Comparison of ENCODE assay signal across 11 cellular contexts in genomic region chr6:154754152-154754551, GRCh38. TPM values are rescaled to one million over a fixed set of nuclear protein-coding genes. Genes with fewer than 3 reads are reported as not detected.
DNase-seq lines count a peak whose midpoint lies in the region; ATAC-seq, FAIRE-seq and TF ChIP-seq lines count a peak whose summit lies in the region.
"Had no signal": no experiment of that assay in that cellular context is flagged by ENCODE, and none has a peak within 500 bp of the region (broad histone marks: within the 10 kb centered on the region; RNA-seq: fewer than 3 reads in every experiment).

No MANE protein-coding gene starts in this region.

- H3K9me3 ChIP-seq in GM12878 (replicated peaks; ENCODE audit: control insufficient read depth, insufficient read depth, low read length), result no peaks in the 10 kb centered on the region; the same call in 2 of the 3 replicates
- no peaks in the 10 kb centered on the region for H3K9me3 ChIP-seq in tibial artery
- H3K9me3 ChIP-seq in Karpas-422 (ENCODE audit: low read length), result no peaks in the 10 kb centered on the region
- no peaks in the 10 kb centered on the region for H3K9me3 ChIP-seq in sigmoid colon

- H3K4me1 Mint-ChIP-seq in activated naive CD4-positive, alpha-beta T cell treated with anti-CD3 and anti-CD28 coated beads for 36 hours (ENCODE audit: low read depth), result peaks cover 69% of the 10 kb centered on the region
- H3K4me1 Mint-ChIP-seq in immature natural killer cell, result peaks cover 79 to 89% of the 10 kb centered on the region in 2 donors

- H4K20me1 ChIP-seq in GM12878 (ENCODE audit: control insufficient read depth, insufficient read depth) (no peaks in the 10 kb centered on the region), Karpas-422 (ENCODE audit: insufficient read depth, low read depth, low read length) (peaks cover 24% of the 10 kb centered on the region)

- intact Hi-C loops in activated naive CD4-positive, alpha-beta T cell treated with anti-CD3 and anti-CD28 coated beads for 36 hours (cut with micrococcal nuclease), result no loop called here
- intact Hi-C loops in GM12878 (cut with micrococcal nuclease; ENCODE audit: unreplicated experiment), result no loop called here
- intact Hi-C loops in tibial artery (cut with DNase I; ENCODE audit: low total_unique reads), result no loop called here
- intact Hi-C loops in sigmoid colon (cut with DNase I), result no loop called here

- H3K9ac ChIP-seq in GM12878 (ENCODE audit: control insufficient read depth, insufficient read depth, low read length) (no peak overlapping the region), Karpas-422 (ENCODE audit: low read length) (no peak overlapping the region)

- in situ Hi-C loops in GM12878 (cut with MboI), result no loop called here

- TF ChIP-seq EP300 in GM12878 (IDR thresholded peaks at IDR 0.05; ENCODE audit: borderline replicate concordance in 1 of 2, control insufficient read depth in 1 of 2, low read depth in 2 of 2, low read length in 2 of 2), result no peak
- no peak for TF ChIP-seq EP300 in sigmoid colon (IDR thresholded peaks at IDR 0.05)

- H3K9me3 Mint-ChIP-seq in activated naive CD4-positive, alpha-beta T cell treated with anti-CD3 and anti-CD28 coated beads for 36 hours, result peaks cover 1% of the 10 kb centered on the region
- H3K9me3 Mint-ChIP-seq in immature natural killer cell, result no peaks in the 10 kb centered on the region
- H3K9me3 Mint-ChIP-seq: activated T-cell treated with anti-CD3 and anti-CD28 coated beads, Interleukin-2, amount 50 U/mL, for 4 hours had no signal

- no TSS peak for BruUV-seq in GM12878 (replicated peaks; lab: Mats Ljungman, UMichigan)

- SMC1A ChIA-PET in GM12878 (lab: Charles Lee; ENCODE audit: uncharacterized antibody, unreplicated experiment), result interaction anchor here (0.9 to 1.9 kb wide), 4 partner anchors 11 to 27 kb away, joined by 3 to 5 read pairs (median 3); no protein-coding TSS in a partner anchor

- H3K9me2 ChIP-seq in Karpas-422 (replicated peaks; ENCODE audit: insufficient read depth, low read length), result no peaks in the 10 kb centered on the region

- H3K4me3 ChIP-seq in GM12878 (no peak overlapping the region), tibial artery (no peak overlapping the region), Karpas-422 (ENCODE audit: low read length) (no peak overlapping the region), sigmoid colon (no peak overlapping the region)

- H3K27me3 Mint-ChIP-seq in activated naive CD4-positive, alpha-beta T cell treated with anti-CD3 and anti-CD28 coated beads for 36 hours (ENCODE audit: low read depth), result no peaks in the 10 kb centered on the region
- peaks cover 0 to 4% (median 3%) of the 10 kb centered on the region in 3 donors for H3K27me3 Mint-ChIP-seq in immature natural killer cell (ENCODE audit: low read depth in 3 of 3)

- no peak for TF ChIP-seq CTCF in GM12878 (IDR thresholded peaks at IDR 0.05 in 2 of 3, conservative IDR thresholded peaks at IDR 0.05 in 1 of 3; ENCODE audit: control insufficient read depth in 2 of 3, extremely low read depth in 1 of 3, insufficient read depth in 1 of 3, low read depth in 3 of 3, low read length in 3 of 3)
- no peak for TF ChIP-seq CTCF in tibial artery (IDR thresholded peaks at IDR 0.05)
- TF ChIP-seq CTCF in sigmoid colon (IDR thresholded peaks at IDR 0.05), result no peak

- H3K27ac ChIP-seq in GM12878 (ENCODE audit: control insufficient read depth, insufficient read depth), result no peak overlapping the region
- H3K27ac ChIP-seq in tibial artery, result peak overlapping the region; percentile 27 to 48
- H3K27ac ChIP-seq in Karpas-422 (ENCODE audit: low read length), result no peak overlapping the region
- no peak overlapping the region for H3K27ac ChIP-seq in sigmoid colon

- ATAC-seq in GM12878 (0 out of 3 replicates have a peak, but pooled peaks have one; percentile 31), GM19395 (IDR thresholded peaks at IDR 0.05; ENCODE audit: unreplicated experiment) (no peak)

- WGBS in GM12878 (ENCODE audit: insufficient coverage, insufficient replicate concordance, low lambda C conversion rate, missing lambda C conversion rate), result 65% methylated on average over 4 of the region's 4 CpGs
- 12 to 34% methylated on average over 4 of the region's 4 CpGs for WGBS in sigmoid colon, 2 donors

- H2AFZ ChIP-seq in GM12878 (ENCODE audit: control insufficient read depth, low read depth, low read length) (no peak overlapping the region), Karpas-422 (ENCODE audit: low read length) (no peak overlapping the region)

- no peak for TF ChIP-seq RAD21 in GM12878 (IDR thresholded peaks at IDR 0.05; ENCODE audit: insufficient read depth, low read depth, low read length)

- CTCF ChIA-PET in activated naive CD4-positive, alpha-beta T cell treated with anti-CD3 and anti-CD28 coated beads for 36 hours (lab: Charles Lee), result interaction anchor here (0.7 to 1.2 kb wide), 2 partner anchors 20 to 73 kb away, joined by 3 read pairs; no protein-coding TSS in a partner anchor
- CTCF ChIA-PET in GM12878 (lab: Yijun Ruan, JAX), result interaction anchor here (1.1 to 1.5 kb wide), 2 partner anchors 14 to 78 kb away, joined by 4 to 7 read pairs; no protein-coding TSS in a partner anchor

- no peak for TF ChIP-seq POLR2A in GM12878 (IDR thresholded peaks at IDR 0.05; ENCODE audit: low read depth, low read length)
- TF ChIP-seq POLR2A in sigmoid colon (IDR thresholded peaks at IDR 0.05), result no peak

- no peaks in the 10 kb centered on the region for H3K27me3 ChIP-seq in GM12878 (replicated peaks in 1 of 2; ENCODE audit: control insufficient read depth in 2 of 2, insufficient read depth in 2 of 2, low read length in 1 of 2)
- no peaks in the 10 kb centered on the region for H3K27me3 ChIP-seq in tibial artery
- no peaks in the 10 kb centered on the region for H3K27me3 ChIP-seq in Karpas-422 (ENCODE audit: low read length)
- no peaks in the 10 kb centered on the region for H3K27me3 ChIP-seq in sigmoid colon

- H3K27ac Mint-ChIP-seq in activated naive CD4-positive, alpha-beta T cell treated with anti-CD3 and anti-CD28 coated beads for 36 hours, result peak overlapping the region; percentile 8
- H3K27ac Mint-ChIP-seq in immature natural killer cell, result peak overlapping the region; percentile 72 to 90 (median 82)

- RAD21 ChIA-PET in GM12878 (lab: Charles Lee; ENCODE audit: unreplicated experiment), result no interaction called here

- H3K4me3 Mint-ChIP-seq in activated naive CD4-positive, alpha-beta T cell treated with anti-CD3 and anti-CD28 coated beads for 36 hours, result no peak overlapping the region
- H3K4me3 Mint-ChIP-seq in immature natural killer cell, result peak overlapping the region in 3 of 5 donors; percentile 3 to 43 (median 24)
- H3K4me3 Mint-ChIP-seq: activated T-cell treated with anti-CD3 and anti-CD28 coated beads, Interleukin-2, amount 50 U/mL, for 4 hours had no signal

- DNase-seq in activated naive CD4-positive, alpha-beta T cell treated with anti-CD3 and anti-CD28 coated beads for 36 hours, result no peak
- DNase-seq in activated naive CD4-positive, alpha-beta T cell treated with Interleukin-2 at 50 U/mL for 16 hours, result no peak
- DNase-seq in GM12878 (ENCODE audit: low read depth, low spot score), result no peak
- peak in 2 of 3 donors; percentile 24 to 32 for DNase-seq in immature natural killer cell
- DNase-seq in tibial artery, result no peak
- DNase-seq in Karpas-422, result no peak
- DNase-seq in sigmoid colon, result no peak
- DNase-seq: activated T-cell treated with anti-CD3 and anti-CD28 coated beads, Interleukin-2, amount 50 U/mL, for 4 hours; cortex of kidney; NCI-H2029 treated with DMSO at 0.1 percent for 48 hours had no signal

- POLR2A ChIA-PET in GM12878 (lab: Charles Lee), result interaction anchor here (0.6 kb wide), 1 partner anchor 12 kb away, joined by 5 read pairs; no protein-coding TSS in a partner anchor

- FAIRE-seq in GM12878 (lab: Jason Lieb, UNC), result no peak

- peaks cover 13% of the 10 kb centered on the region for H3K36me3 Mint-ChIP-seq in activated naive CD4-positive, alpha-beta T cell treated with anti-CD3 and anti-CD28 coated beads for 36 hours (ENCODE audit: low read depth)
- no peaks in the 10 kb centered on the region for H3K36me3 Mint-ChIP-seq in immature natural killer cell

- H3K4me1 ChIP-seq in GM12878 (ENCODE audit: control insufficient read depth, insufficient read depth, low read length) (no peaks in the 10 kb centered on the region), tibial artery (peaks cover 0 to 76% (median 22%) of the 10 kb centered on the region in 4 donors), Karpas-422 (ENCODE audit: low read length) (no peaks in the 10 kb centered on the region), sigmoid colon (peaks cover 0 to 59% (median 46%) of the 10 kb centered on the region in 4 donors)

- H3K4me2 ChIP-seq in GM12878 (ENCODE audit: control insufficient read depth, insufficient read depth), result no peak overlapping the region
- H3K4me2 ChIP-seq in Karpas-422 (ENCODE audit: low read depth, low read length, poor library complexity, severe bottlenecking), result no peak overlapping the region

- H3K36me3 ChIP-seq in GM12878 (ENCODE audit: control insufficient read depth in 2 of 2, insufficient read depth in 2 of 2, low read length in 1 of 2) (no peaks in the 10 kb centered on the region), tibial artery (no peaks in the 10 kb centered on the region), Karpas-422 (ENCODE audit: insufficient read depth, low read length) (peaks cover 6% of the 10 kb centered on the region; the same call in 1 of the 2 replicates), sigmoid colon (no peaks in the 10 kb centered on the region)

- peaks cover 76% of the 10 kb centered on the region for H3K79me2 ChIP-seq in GM12878 (ENCODE audit: control insufficient read depth, insufficient read depth, low read length)
- H3K79me2 ChIP-seq in Karpas-422 (ENCODE audit: low read length), result peaks cover 100% of the 10 kb centered on the region

RNA-seq across cellular contexts. Expression of gene SCAF8, which starts 20.9 kb away (rescaled TPM):
- total RNA-seq in activated naive CD4-positive, alpha-beta T cell treated with anti-CD3 and anti-CD28 coated beads for 36 hours, result 10 to 100 TPM; 27.2 to 28.0 TPM
- 61.6 and 70.8 TPM in 2 replicates for total RNA-seq in GM12878 (2013; cell fraction: nucleolus; rRNA removed)
- total RNA-seq in GM12878 (2014; rRNA removed) (17.6 TPM in 2 replicates), GM12878 (2014; rRNA removed; fragmentation: Illumina TruSeq; extraction: Trizol) (24.7 and 25.9 TPM in 2 replicates), GM12878 (2021) (27.0 and 28.8 TPM in 2 replicates), sigmoid colon (10 to 100 TPM; 37.1 to 46.3 (median 40.8) TPM)
- polyA plus RNA-seq in GM12878 (2011; ENCODE audit: low read depth), result 10.2 TPM
- polyA plus RNA-seq in GM12878 (2011; rRNA removed) (20.8 and 20.9 TPM in 2 replicates), GM12878 (2014; fragmentation: Illumina TruSeq; extraction: Trizol) (27.9 and 35.0 TPM in 2 replicates), GM12878 (2014; fragmentation: Nextera tagmentation; extraction: Ambion mirVana) (1 to 10 TPM; 8.1 to 8.5 TPM), GM12878 (2014; rRNA removed) (13.0 and 14.0 TPM in 2 replicates), GM12878 (2016; fragmentation: Nextera tagmentation; extraction: Ambion mirVana) (10 to 100 TPM; 12.4 to 14.2 TPM), immature natural killer cell (10 to 100 TPM in 1 of 3 donors, 1 to 10 TPM in 2; 6.4 to 18.2 (median 8.1) TPM), sigmoid colon (10 to 100 TPM in 2 of 3 donors, 1 to 10 TPM in 1; 9.0 to 13.3 (median 10.8) TPM)
- 13.8 and 17.0 TPM in 2 replicates for polyA plus RNA-seq in GM12878 (2011; cell fraction: cytosol; rRNA removed)
- polyA plus RNA-seq in GM12878 (2011; cell fraction: nucleus; rRNA removed), result 21.9 and 22.2 TPM in 2 replicates
- polyA plus RNA-seq in GM12878 (2012), result 15.4 and 16.9 TPM in 2 replicates
- 29.6 and 31.4 TPM in 2 replicates for polyA minus RNA-seq in GM12878 (2011; rRNA and poly(A)+ RNA removed)
- 15.0 and 15.4 TPM in 2 replicates for polyA minus RNA-seq in GM12878 (2011; cell fraction: cytosol; rRNA and poly(A)+ RNA removed)
- polyA minus RNA-seq in GM12878 (2011; cell fraction: nucleus; rRNA and poly(A)+ RNA removed), result 21.9 and 36.8 TPM in 2 replicates
- 30.1 and 44.8 TPM in 2 replicates for total RNA-seq in Karpas-422 (2014; rRNA removed; shearing (Covaris generic); ENCODE audit: low replicate concordance)

Comparison
In these comparisons a context has a peak if more than half of its experiments do, and no peak if none do; other contexts are left out.
1. DNase-seq: peak in immature natural killer cell (2 of 3); none in activated naive CD4-positive, alpha-beta T cell treated with anti-CD3 and anti-CD28 coated beads for 36 hours (single experiment), activated naive CD4-positive, alpha-beta T cell treated with Interleukin-2 at 50 U/mL for 16 hours (single experiment), GM12878 (single experiment), tibial artery (0 of 2), Karpas-422 (single experiment) and sigmoid colon (single experiment).
2. H3K27ac ChIP-seq: peak in tibial artery (2 of 2); none in GM12878 (single experiment), Karpas-422 (single experiment) and sigmoid colon (0 of 4).